8 cellular contexts compared by ENCODE assay signal in the genomic region with DNA sequence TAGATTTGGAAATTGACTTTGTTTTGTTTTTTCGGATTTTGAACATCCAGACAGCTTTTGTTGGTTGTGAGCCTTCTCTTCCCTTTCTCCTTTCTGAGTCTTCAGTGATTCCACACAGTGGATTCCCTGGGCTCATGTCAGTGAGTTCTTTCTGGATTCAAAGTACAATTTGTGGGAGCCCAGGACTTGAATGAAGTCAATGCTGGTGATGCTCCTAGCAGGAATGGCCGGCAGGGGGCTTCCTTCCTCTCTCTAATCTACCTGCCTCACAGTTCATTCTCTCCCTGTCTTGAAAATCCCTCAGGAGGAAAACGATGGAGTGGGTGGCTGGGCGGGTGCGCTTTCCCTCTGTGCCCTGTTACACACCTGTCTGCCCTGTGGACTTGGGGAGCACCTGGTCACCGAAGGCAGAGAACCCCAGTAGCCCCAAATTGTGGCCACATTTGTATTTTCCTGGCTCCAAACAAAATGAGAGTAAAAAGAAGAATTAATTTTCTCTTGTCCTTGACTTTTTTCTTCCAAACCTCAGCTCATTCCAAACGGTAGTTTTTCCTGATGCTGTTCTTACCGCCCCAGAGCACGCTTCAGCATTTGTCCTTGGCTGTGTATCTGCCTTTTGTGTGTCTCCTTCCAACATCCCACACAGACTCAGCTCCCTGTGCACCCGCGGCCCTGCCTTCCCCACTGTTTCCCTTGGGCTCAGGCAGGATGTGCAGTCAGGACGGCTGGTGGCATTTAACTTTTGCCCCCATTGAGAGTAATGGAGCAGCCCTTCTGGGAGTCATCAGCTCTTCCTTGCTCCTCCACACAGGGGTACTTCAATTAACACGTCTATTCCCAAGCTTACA.
DNase-seq lines count a peak whose midpoint lies in the region; ATAC-seq and TF ChIP-seq lines count a peak whose summit lies in the region.

No MANE protein-coding gene starts in this region.

- DNase-seq in COR-L47 (lab: John Stamatoyannopoulos, UW) (peak; percentile 56), HL-60 (ENCODE audit: low read depth in 1 of 2, low spot score in 1 of 2) (peak in 1 of 2 experiments; percentile 18), left kidney (ENCODE audit: low read depth, low spot score) (peak; percentile 26), NCI-H524 treated with DMSO at 0.1 percent for 48 hours (lab: John Stamatoyannopoulos, UW) (no peak)

- H3K27me3 ChIP-seq in HL-60 (ENCODE audit: insufficient read depth, poor library complexity, severe bottlenecking): peaks cover 2% of the 10 kb centered on the region
- peaks cover 37% of the 10 kb centered on the region for H3K27me3 ChIP-seq in gastroesophageal sphincter

- H3K27ac ChIP-seq in HL-60 (replicated peaks): no peak overlapping the region
- H3K27ac ChIP-seq in gastroesophageal sphincter: no peak overlapping the region

- whole genome bisulfite sequencing in gastroesophageal sphincter (ENCODE audit: low coverage in 1 of 2), 2 donors: 46 to 55% methylated on average over 6 to 9 of the region's 13 CpGs

- TF ChIP-seq POLR2A in gastroesophageal sphincter (IDR thresholded peaks at IDR 0.05): no peak

- peak; percentile 61 for TF ChIP-seq CTCF in HL-60 (IDR thresholded peaks at IDR 0.05; ENCODE audit: insufficient read depth, low read length)
- no peak for TF ChIP-seq CTCF in gastroesophageal sphincter (IDR thresholded peaks at IDR 0.05)

- H3K9me3 ChIP-seq in gastroesophageal sphincter: no peaks in the 10 kb centered on the region

- ATAC-seq in SK-N-SH treated with all-trans-retinoic acid at 6 μM for 48 hours (peak; percentile 54; the same call in 1 of the 3 replicates), GM18861 (IDR thresholded peaks at IDR 0.05; ENCODE audit: unreplicated experiment) (no peak), gastroesophageal sphincter (no peak), GM21528 (IDR thresholded peaks at IDR 0.05; ENCODE audit: low FRiP score, unreplicated experiment) (no peak)

- H3K4me3 ChIP-seq in HL-60 (replicated peaks; ENCODE audit: insufficient read depth, low read length) (no peak overlapping the region), gastroesophageal sphincter (no peak overlapping the region)

- no peaks in the 10 kb centered on the region for H3K4me1 ChIP-seq in gastroesophageal sphincter

- TF ChIP-seq EP300 in gastroesophageal sphincter (IDR thresholded peaks at IDR 0.05): no peak

- H3K36me3 ChIP-seq in gastroesophageal sphincter: no peaks in the 10 kb centered on the region

TF ChIP-seq in SK-N-SH treated with all-trans-retinoic acid at 6 μM for 48 hours, 23 proteins besides CTCF, POLR2A, EP300 and RAD21:
- TF ChIP-seq ZNF8 (CRISPR knock-in tag; IDR thresholded peaks at IDR 0.05) (no peak), SNAI2 (CRISPR knock-in tag; IDR thresholded peaks at IDR 0.05) (no peak), ZNF565 (CRISPR knock-in tag; conservative IDR thresholded peaks at IDR 0.05; ENCODE audit: low read depth) (no peak), BACH2 (CRISPR knock-in tag; IDR thresholded peaks at IDR 0.05; ENCODE audit: borderline replicate concordance) (no peak), ARNTL (CRISPR knock-in tag; IDR thresholded peaks at IDR 0.05; ENCODE audit: borderline replicate concordance, low read depth) (no peak), ZNF70 (CRISPR knock-in tag; IDR thresholded peaks at IDR 0.05) (no peak), TOX (CRISPR knock-in tag; IDR thresholded peaks at IDR 0.05; ENCODE audit: borderline replicate concordance) (no peak), GLIS3 (CRISPR knock-in tag; IDR thresholded peaks at IDR 0.05) (no peak), ISL1 (CRISPR knock-in tag; IDR thresholded peaks at IDR 0.05) (no peak), ESRRG (CRISPR knock-in tag; IDR thresholded peaks at IDR 0.05) (no peak), ZC3H10 (CRISPR knock-in tag; IDR thresholded peaks at IDR 0.05) (no peak), ZFP30 (CRISPR knock-in tag; IDR thresholded peaks at IDR 0.05) (no peak)
- TF ChIP-seq, protein P1, sequence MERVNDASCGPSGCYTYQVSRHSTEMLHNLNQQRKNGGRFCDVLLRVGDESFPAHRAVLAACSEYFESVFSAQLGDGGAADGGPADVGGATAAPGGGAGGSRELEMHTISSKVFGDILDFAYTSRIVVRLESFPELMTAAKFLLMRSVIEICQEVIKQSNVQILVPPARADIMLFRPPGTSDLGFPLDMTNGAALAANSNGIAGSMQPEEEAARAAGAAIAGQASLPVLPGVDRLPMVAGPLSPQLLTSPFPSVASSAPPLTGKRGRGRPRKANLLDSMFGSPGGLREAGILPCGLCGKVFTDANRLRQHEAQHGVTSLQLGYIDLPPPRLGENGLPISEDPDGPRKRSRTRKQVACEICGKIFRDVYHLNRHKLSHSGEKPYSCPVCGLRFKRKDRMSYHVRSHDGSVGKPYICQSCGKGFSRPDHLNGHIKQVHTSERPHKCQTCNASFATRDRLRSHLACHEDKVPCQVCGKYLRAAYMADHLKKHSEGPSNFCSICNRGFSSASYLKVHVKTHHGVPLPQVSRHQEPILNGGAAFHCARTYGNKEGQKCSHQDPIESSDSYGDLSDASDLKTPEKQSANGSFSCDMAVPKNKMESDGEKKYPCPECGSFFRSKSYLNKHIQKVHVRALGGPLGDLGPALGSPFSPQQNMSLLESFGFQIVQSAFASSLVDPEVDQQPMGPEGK (CRISPR knock-in tag; IDR thresholded peaks at IDR 0.05; ENCODE audit: borderline replicate concordance): no peak
- TF ChIP-seq, protein P2, sequence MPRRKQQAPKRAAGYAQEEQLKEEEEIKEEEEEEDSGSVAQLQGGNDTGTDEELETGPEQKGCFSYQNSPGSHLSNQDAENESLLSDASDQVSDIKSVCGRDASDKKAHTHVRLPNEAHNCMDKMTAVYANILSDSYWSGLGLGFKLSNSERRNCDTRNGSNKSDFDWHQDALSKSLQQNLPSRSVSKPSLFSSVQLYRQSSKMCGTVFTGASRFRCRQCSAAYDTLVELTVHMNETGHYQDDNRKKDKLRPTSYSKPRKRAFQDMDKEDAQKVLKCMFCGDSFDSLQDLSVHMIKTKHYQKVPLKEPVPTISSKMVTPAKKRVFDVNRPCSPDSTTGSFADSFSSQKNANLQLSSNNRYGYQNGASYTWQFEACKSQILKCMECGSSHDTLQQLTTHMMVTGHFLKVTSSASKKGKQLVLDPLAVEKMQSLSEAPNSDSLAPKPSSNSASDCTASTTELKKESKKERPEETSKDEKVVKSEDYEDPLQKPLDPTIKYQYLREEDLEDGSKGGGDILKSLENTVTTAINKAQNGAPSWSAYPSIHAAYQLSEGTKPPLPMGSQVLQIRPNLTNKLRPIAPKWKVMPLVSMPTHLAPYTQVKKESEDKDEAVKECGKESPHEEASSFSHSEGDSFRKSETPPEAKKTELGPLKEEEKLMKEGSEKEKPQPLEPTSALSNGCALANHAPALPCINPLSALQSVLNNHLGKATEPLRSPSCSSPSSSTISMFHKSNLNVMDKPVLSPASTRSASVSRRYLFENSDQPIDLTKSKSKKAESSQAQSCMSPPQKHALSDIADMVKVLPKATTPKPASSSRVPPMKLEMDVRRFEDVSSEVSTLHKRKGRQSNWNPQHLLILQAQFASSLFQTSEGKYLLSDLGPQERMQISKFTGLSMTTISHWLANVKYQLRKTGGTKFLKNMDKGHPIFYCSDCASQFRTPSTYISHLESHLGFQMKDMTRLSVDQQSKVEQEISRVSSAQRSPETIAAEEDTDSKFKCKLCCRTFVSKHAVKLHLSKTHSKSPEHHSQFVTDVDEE (CRISPR knock-in tag; IDR thresholded peaks at IDR 0.05): no peak
- TF ChIP-seq, protein P3, sequence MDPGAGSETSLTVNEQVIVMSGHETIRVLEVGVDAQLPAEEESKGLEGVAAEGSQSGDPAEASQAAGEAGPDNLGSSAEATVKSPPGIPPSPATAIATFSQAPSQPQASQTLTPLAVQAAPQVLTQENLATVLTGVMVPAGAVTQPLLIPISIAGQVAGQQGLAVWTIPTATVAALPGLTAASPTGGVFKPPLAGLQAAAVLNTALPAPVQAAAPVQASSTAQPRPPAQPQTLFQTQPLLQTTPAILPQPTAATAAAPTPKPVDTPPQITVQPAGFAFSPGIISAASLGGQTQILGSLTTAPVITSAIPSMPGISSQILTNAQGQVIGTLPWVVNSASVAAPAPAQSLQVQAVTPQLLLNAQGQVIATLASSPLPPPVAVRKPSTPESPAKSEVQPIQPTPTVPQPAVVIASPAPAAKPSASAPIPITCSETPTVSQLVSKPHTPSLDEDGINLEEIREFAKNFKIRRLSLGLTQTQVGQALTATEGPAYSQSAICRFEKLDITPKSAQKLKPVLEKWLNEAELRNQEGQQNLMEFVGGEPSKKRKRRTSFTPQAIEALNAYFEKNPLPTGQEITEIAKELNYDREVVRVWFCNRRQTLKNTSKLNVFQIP (CRISPR knock-in tag; IDR thresholded peaks at IDR 0.05; ENCODE audit: borderline replicate concordance, low read depth): no peak
TF ChIP-seq in SK-N-SH treated with all-trans-retinoic acid at 6 μM for 48 hours: peak in this region for 0.
